In genomic region chr9:92097997-92098482, GRCh38 we compare ENCODE assay signal across 8 cellular contexts. TPM values are rescaled to one million over a fixed set of nuclear protein-coding genes. Genes with fewer than 3 reads are reported as not detected.
DNase-seq lines count a peak whose midpoint lies in the region; ATAC-seq and TF ChIP-seq lines count a peak whose summit lies in the region.

No MANE protein-coding gene starts in this region.

- no peak for ATAC-seq in HG03442 (IDR thresholded peaks at IDR 0.05; ENCODE audit: unreplicated experiment)
- ATAC-seq in HG03139 (IDR thresholded peaks at IDR 0.05; ENCODE audit: unreplicated experiment), result no peak
- no peak for ATAC-seq in GM21528 (IDR thresholded peaks at IDR 0.05; ENCODE audit: low FRiP score, unreplicated experiment)
- no peak for ATAC-seq in HG03460 (IDR thresholded peaks at IDR 0.05; ENCODE audit: unreplicated experiment)

- no peak for TF ChIP-seq EP300 in sigmoid colon (IDR thresholded peaks at IDR 0.05)

- peaks cover 0 to 12% of the 10 kb centered on the region in 2 donors for H3K4me1 ChIP-seq in adrenal gland (replicated peaks in 1 of 2)
- peaks cover 10% of the 10 kb centered on the region for H3K4me1 ChIP-seq in left ventricle myocardium inferior
- peaks cover 0 to 5% (median 0%) of the 10 kb centered on the region in 4 donors for H3K4me1 ChIP-seq in sigmoid colon

- DNase-seq in NCI-H226 (peak; percentile 94), adrenal gland (peak; percentile 76 to 97 (median 94)), left ventricle myocardium inferior (peak; percentile 64), sigmoid colon (peak; percentile 94)

- peak overlapping the region in 1 of 4 donors; percentile 41 for H3K4me3 ChIP-seq in adrenal gland
- H3K4me3 ChIP-seq in left ventricle myocardium inferior, result peak overlapping the region; percentile 54
- peak overlapping the region; percentile 11 to 46 (median 30) for H3K4me3 ChIP-seq in sigmoid colon

- intact Hi-C loops in adrenal gland (cut with DNase I), result no loop called here
- intact Hi-C loops in left ventricle myocardium inferior (cut with micrococcal nuclease), result no loop called here
- intact Hi-C loops in sigmoid colon (cut with DNase I), result loop anchor here (5.0 kb wide), 1 partner anchor 146 kb away; the partner anchor contains the start of gene ROR2

- TF ChIP-seq POLR2A in adrenal gland (IDR thresholded peaks at IDR 0.05) (peak; percentile 23 to 65), sigmoid colon (IDR thresholded peaks at IDR 0.05) (no peak)

- WGBS in adrenal gland, 4 donors, result 33 to 54% (median 39%) methylated on average over 21 to 26 of the region's 26 CpGs
- 42 to 52% methylated on average over 26 of the region's 26 CpGs for WGBS in sigmoid colon, 2 donors

- no peak for TF ChIP-seq CTCF in adrenal gland (IDR thresholded peaks at IDR 0.05)
- TF ChIP-seq CTCF in left ventricle myocardium inferior (IDR thresholded peaks at IDR 0.05; ENCODE audit: borderline replicate concordance), result no peak
- no peak for TF ChIP-seq CTCF in sigmoid colon (IDR thresholded peaks at IDR 0.05)

- H3K9me3 ChIP-seq in adrenal gland (replicated peaks in 1 of 3) (no peaks in the 10 kb centered on the region), left ventricle myocardium inferior (replicated peaks) (peaks cover 11% of the 10 kb centered on the region), sigmoid colon (no peaks in the 10 kb centered on the region)

- no peaks in the 10 kb centered on the region for H3K36me3 ChIP-seq in adrenal gland (replicated peaks in 1 of 2)
- peaks cover 18% of the 10 kb centered on the region for H3K36me3 ChIP-seq in left ventricle myocardium inferior
- H3K36me3 ChIP-seq in sigmoid colon, result peaks cover 0 to 11% (median under 1%) of the 10 kb centered on the region in 4 donors

- H3K27me3 ChIP-seq in adrenal gland (no peaks in the 10 kb centered on the region), left ventricle myocardium inferior (ENCODE audit: low read depth) (no peaks in the 10 kb centered on the region), sigmoid colon (no peaks in the 10 kb centered on the region)

- H3K27ac ChIP-seq in adrenal gland (peak overlapping the region in 3 of 5 donors; percentile 16 to 66 (median 66)), left ventricle myocardium inferior (replicated peaks) (peak overlapping the region; percentile 52), sigmoid colon (peak overlapping the region; percentile 8 to 66 (median 54))

RNA-seq across cellular contexts. Expression of gene SPTLC1, which starts 17.2 kb away (rescaled TPM):
- total RNA-seq in adrenal gland (10 to 100 TPM; 59.0 to 93.7 (median 72.9) TPM), left ventricle myocardium inferior (21.9 TPM), sigmoid colon (10 to 100 TPM; 55.0 to 75.4 (median 67.8) TPM)
- polyA plus RNA-seq in adrenal gland (10 to 100 TPM; 18.8 to 89.6 (median 20.1) TPM), sigmoid colon (10 to 100 TPM; 10.2 to 47.1 (median 11.1) TPM)

Comparison
In these comparisons a context has a peak if more than half of its experiments do, and no peak if none do; other contexts are left out.
1. POLR2A ChIP-seq: peak in adrenal gland (2 of 2); none in sigmoid colon (0 of 2).
2. Peak in every context shown above with its lines, with median percentiles within 50 percentile points of each other: DNase-seq and H3K27ac ChIP-seq.